In the genomic region with DNA sequence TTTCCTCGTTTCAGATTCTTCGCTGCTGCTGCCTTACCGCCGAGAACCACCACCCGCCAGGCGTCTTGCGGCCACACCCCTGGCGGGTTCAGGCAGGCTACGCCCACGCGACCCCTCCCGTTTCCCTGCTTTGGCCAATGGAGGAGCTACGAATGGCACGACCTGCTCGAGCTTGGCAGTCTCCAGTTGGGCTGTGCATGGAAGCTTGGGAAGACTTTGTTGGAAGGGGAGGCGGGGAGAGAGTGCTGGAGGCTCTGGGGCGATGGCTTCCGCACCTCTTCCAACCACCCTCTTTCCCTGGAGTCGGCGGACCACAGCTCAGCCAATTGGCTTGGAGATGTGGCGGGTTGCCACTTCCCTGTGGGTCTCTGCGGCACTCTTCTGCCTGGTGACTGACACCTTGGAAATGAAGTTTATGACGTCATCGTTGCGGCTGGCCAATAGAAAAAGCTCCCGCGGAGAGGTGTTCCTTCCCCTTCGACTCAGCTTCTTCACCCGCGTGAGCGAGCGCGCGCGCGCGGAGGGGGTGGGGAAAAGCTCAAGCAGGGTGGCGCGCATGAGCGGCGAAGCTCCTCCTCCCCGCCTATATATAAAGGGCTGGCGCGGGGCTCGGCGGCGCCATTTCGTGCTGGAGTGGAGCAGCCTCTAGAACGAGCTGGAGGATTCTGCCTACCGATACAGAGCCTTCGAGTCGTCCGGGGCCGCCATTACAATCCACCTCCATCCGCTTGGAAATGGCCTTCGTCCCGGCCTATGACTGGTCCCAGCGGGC, we compare ENCODE assay signal across 1 cellular context.
A peak's percentile ranks its signal among the peaks of the same experiment; 100 is the strongest.
TF ChIP-seq lines count a peak whose summit lies in the region.

No MANE protein-coding gene starts in this region.

TF ChIP-seq in HepG2, 621 proteins besides CTCF, POLR2A, EP300 and RAD21 (continued from another document and continues in another):
- peak; percentile 99 for TF ChIP-seq TAF15 (IDR thresholded peaks at IDR 0.05; ENCODE audit: low read depth, low read length, poor library complexity, severe bottlenecking)
- no peak for TF ChIP-seq GLMP (CRISPR knock-in tag; IDR thresholded peaks at IDR 0.05; ENCODE audit: borderline replicate concordance)
- no peak for TF ChIP-seq ZSCAN30 (CRISPR knock-in tag; IDR thresholded peaks at IDR 0.05)
- TF ChIP-seq KAT2B (IDR thresholded peaks at IDR 0.05; ENCODE audit: borderline replicate concordance, low read depth, low read length), result no peak
- TF ChIP-seq REL (CRISPR knock-in tag; conservative IDR thresholded peaks at IDR 0.05), result no peak
- no peak for TF ChIP-seq AKNA (CRISPR knock-in tag; IDR thresholded peaks at IDR 0.05; ENCODE audit: borderline replicate concordance)
- TF ChIP-seq THYN1 (CRISPR knock-in tag; IDR thresholded peaks at IDR 0.05; ENCODE audit: borderline replicate concordance, low read depth), result no peak
- no peak; the same call in 1 of the 2 replicates for TF ChIP-seq FOXJ3 (CRISPR knock-in tag; IDR thresholded peaks at IDR 0.05; ENCODE audit: borderline replicate concordance)
- peak; percentile 84 for TF ChIP-seq ZNF589 (CRISPR knock-in tag; conservative IDR thresholded peaks at IDR 0.05)
- TF ChIP-seq NFE2 (CRISPR knock-in tag; IDR thresholded peaks at IDR 0.05), result no peak
- TF ChIP-seq EED (CRISPR knock-in tag; IDR thresholded peaks at IDR 0.05), result no peak
- TF ChIP-seq MTF1 (CRISPR knock-in tag; IDR thresholded peaks at IDR 0.05), result peak; percentile 80; the same call in 1 of the 2 replicates
- peak; percentile 97 for TF ChIP-seq DR1 (CRISPR knock-in tag; IDR thresholded peaks at IDR 0.05)
- TF ChIP-seq, protein P1, sequence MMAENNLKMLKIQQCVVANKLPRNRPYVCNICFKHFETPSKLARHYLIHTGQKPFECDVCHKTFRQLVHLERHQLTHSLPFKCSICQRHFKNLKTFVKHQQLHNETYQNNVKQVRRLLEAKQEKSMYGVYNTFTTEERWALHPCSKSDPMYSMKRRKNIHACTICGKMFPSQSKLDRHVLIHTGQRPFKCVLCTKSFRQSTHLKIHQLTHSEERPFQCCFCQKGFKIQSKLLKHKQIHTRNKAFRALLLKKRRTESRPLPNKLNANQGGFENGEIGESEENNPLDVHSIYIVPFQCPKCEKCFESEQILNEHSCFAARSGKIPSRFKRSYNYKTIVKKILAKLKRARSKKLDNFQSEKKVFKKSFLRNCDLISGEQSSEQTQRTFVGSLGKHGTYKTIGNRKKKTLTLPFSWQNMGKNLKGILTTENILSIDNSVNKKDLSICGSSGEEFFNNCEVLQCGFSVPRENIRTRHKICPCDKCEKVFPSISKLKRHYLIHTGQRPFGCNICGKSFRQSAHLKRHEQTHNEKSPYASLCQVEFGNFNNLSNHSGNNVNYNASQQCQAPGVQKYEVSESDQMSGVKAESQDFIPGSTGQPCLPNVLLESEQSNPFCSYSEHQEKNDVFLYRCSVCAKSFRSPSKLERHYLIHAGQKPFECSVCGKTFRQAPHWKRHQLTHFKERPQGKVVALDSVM (CRISPR knock-in tag; IDR thresholded peaks at IDR 0.05), result peak; percentile 14; the same call in 1 of the 2 replicates
- TF ChIP-seq, protein P2, sequence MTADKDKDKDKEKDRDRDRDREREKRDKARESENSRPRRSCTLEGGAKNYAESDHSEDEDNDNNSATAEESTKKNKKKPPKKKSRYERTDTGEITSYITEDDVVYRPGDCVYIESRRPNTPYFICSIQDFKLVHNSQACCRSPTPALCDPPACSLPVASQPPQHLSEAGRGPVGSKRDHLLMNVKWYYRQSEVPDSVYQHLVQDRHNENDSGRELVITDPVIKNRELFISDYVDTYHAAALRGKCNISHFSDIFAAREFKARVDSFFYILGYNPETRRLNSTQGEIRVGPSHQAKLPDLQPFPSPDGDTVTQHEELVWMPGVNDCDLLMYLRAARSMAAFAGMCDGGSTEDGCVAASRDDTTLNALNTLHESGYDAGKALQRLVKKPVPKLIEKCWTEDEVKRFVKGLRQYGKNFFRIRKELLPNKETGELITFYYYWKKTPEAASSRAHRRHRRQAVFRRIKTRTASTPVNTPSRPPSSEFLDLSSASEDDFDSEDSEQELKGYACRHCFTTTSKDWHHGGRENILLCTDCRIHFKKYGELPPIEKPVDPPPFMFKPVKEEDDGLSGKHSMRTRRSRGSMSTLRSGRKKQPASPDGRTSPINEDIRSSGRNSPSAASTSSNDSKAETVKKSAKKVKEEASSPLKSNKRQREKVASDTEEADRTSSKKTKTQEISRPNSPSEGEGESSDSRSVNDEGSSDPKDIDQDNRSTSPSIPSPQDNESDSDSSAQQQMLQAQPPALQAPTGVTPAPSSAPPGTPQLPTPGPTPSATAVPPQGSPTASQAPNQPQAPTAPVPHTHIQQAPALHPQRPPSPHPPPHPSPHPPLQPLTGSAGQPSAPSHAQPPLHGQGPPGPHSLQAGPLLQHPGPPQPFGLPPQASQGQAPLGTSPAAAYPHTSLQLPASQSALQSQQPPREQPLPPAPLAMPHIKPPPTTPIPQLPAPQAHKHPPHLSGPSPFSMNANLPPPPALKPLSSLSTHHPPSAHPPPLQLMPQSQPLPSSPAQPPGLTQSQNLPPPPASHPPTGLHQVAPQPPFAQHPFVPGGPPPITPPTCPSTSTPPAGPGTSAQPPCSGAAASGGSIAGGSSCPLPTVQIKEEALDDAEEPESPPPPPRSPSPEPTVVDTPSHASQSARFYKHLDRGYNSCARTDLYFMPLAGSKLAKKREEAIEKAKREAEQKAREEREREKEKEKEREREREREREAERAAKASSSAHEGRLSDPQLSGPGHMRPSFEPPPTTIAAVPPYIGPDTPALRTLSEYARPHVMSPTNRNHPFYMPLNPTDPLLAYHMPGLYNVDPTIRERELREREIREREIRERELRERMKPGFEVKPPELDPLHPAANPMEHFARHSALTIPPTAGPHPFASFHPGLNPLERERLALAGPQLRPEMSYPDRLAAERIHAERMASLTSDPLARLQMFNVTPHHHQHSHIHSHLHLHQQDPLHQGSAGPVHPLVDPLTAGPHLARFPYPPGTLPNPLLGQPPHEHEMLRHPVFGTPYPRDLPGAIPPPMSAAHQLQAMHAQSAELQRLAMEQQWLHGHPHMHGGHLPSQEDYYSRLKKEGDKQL (CRISPR knock-in tag; IDR thresholded peaks at IDR 0.05; ENCODE audit: low read depth), result no peak; the same call in 1 of the 2 replicates
- peak; percentile 100 for TF ChIP-seq ATF7 (IDR thresholded peaks at IDR 0.05)
- TF ChIP-seq ATF7 (CRISPR knock-in tag; IDR thresholded peaks at IDR 0.05), result peak; percentile 99
- TF ChIP-seq ZNF720 (CRISPR knock-in tag; IDR thresholded peaks at IDR 0.05), result no peak
- TF ChIP-seq ELF3 (CRISPR knock-in tag; IDR thresholded peaks at IDR 0.05), result peak; percentile 43; the same call in 1 of the 2 replicates
- TF ChIP-seq, protein P3, sequence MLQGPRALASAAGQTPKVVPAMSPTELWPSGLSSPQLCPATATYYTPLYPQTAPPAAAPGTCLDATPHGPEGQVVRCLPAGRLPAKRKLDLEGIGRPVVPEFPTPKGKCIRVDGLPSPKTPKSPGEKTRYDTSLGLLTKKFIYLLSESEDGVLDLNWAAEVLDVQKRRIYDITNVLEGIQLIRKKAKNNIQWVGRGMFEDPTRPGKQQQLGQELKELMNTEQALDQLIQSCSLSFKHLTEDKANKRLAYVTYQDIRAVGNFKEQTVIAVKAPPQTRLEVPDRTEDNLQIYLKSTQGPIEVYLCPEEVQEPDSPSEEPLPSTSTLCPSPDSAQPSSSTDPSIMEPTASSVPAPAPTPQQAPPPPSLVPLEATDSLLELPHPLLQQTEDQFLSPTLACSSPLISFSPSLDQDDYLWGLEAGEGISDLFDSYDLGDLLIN (CRISPR knock-in tag; IDR thresholded peaks at IDR 0.05; ENCODE audit: borderline replicate concordance), result no peak
- peak; percentile 74 for TF ChIP-seq FOSL2 (CRISPR knock-in tag; IDR thresholded peaks at IDR 0.05)
- TF ChIP-seq POLR2G (IDR thresholded peaks at IDR 0.05; ENCODE audit: low read depth, low read length), result peak; percentile 100
- TF ChIP-seq HNRNPLL (IDR thresholded peaks at IDR 0.05; ENCODE audit: low read depth, low read length, poor library complexity, severe bottlenecking), result peak; percentile 62
- no peak; the same call in 1 of the 2 replicates for TF ChIP-seq ZBTB34 (CRISPR knock-in tag; IDR thresholded peaks at IDR 0.05)
- peak; percentile 75; the same call in 1 of the 2 replicates for TF ChIP-seq SMAD3 (CRISPR knock-in tag; IDR thresholded peaks at IDR 0.05)
- TF ChIP-seq MAFF (IDR thresholded peaks at IDR 0.05; ENCODE audit: low read depth, low read length), result no peak; the same call in 1 of the 2 replicates
- no peak for TF ChIP-seq ZNF354B (CRISPR knock-in tag; IDR thresholded peaks at IDR 0.05)
- no peak for TF ChIP-seq HIC2 (CRISPR knock-in tag; IDR thresholded peaks at IDR 0.05; ENCODE audit: low read depth)
- TF ChIP-seq XBP1 (CRISPR knock-in tag; IDR thresholded peaks at IDR 0.05), result 0 out of 2 replicates have a peak, but pooled peaks have one; percentile 54
- TF ChIP-seq ZNF549 (CRISPR knock-in tag; IDR thresholded peaks at IDR 0.05), result no peak; the same call in 1 of the 2 replicates
- no peak; the same call in none of the 2 replicates for TF ChIP-seq PPARG (CRISPR knock-in tag; conservative IDR thresholded peaks at IDR 0.05)
- TF ChIP-seq SSRP1 (CRISPR knock-in tag; IDR thresholded peaks at IDR 0.05), result no peak; the same call in none of the 2 replicates
- TF ChIP-seq ZNF331 (CRISPR knock-in tag; IDR thresholded peaks at IDR 0.05), result no peak; the same call in 1 of the 2 replicates
- TF ChIP-seq, protein P4, sequence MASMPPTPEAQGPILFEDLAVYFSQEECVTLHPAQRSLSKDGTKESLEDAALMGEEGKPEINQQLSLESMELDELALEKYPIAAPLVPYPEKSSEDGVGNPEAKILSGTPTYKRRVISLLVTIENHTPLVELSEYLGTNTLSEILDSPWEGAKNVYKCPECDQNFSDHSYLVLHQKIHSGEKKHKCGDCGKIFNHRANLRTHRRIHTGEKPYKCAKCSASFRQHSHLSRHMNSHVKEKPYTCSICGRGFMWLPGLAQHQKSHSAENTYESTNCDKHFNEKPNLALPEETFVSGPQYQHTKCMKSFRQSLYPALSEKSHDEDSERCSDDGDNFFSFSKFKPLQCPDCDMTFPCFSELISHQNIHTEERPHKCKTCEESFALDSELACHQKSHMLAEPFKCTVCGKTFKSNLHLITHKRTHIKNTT (CRISPR knock-in tag; IDR thresholded peaks at IDR 0.05), result 0 out of 2 replicates have a peak, but pooled peaks have one; percentile 19
- TF ChIP-seq RELA (CRISPR knock-in tag; IDR thresholded peaks at IDR 0.05), result 0 out of 2 replicates have a peak, but pooled peaks have one; percentile 69
- no peak for TF ChIP-seq ZNF496 (CRISPR knock-in tag; IDR thresholded peaks at IDR 0.05; ENCODE audit: insufficient replicate concordance)
- peak; percentile 68 for TF ChIP-seq ZNF605 (CRISPR knock-in tag; IDR thresholded peaks at IDR 0.05)
- peak; percentile 23; the same call in 1 of the 2 replicates for TF ChIP-seq PRMT3 (CRISPR knock-in tag; IDR thresholded peaks at IDR 0.05; ENCODE audit: borderline replicate concordance, low read depth)
